12 cellular contexts compared by ENCODE assay signal in genomic region chr7:98754041-98754479, GRCh38.
DNase-seq lines count a peak whose midpoint lies in the region; ATAC-seq lines count a peak whose summit lies in the region.
"Had no signal": no experiment of that assay in that cellular context is flagged by ENCODE, and none has a peak within 500 bp of the region (broad histone marks: within the 10 kb centered on the region; RNA-seq: fewer than 3 reads in every experiment).

No MANE protein-coding gene starts in this region.

- DNase-seq in DMS 273 (lab: John Stamatoyannopoulos, UW; ENCODE audit: unreplicated experiment) (peak; percentile 96), OCI-M1 (lab: John Stamatoyannopoulos, UW) (peak; percentile 57), iPS-NIHi7 (ENCODE audit: extremely low spot score) (peak; percentile 46)
- DNase-seq in Jurkat, Clone E6-1 (ENCODE audit: low read depth, low spot score) = peak; percentile 17
- no peak for DNase-seq in stimulated activated CD4-positive, alpha-beta T cell treated with anti-CD3 and anti-CD28 coated beads, Interleukin-4, amount 100 ng/mL, for 4 hours
- DNase-seq in activated T-cell treated with anti-CD3 and anti-CD28 coated beads, Interleukin-2, amount 50 U/mL, for 48 hours = no peak
- DNase-seq: activated CD8-positive, alpha-beta memory T cell treated with anti-CD3 and anti-CD28 coated beads, Interleukin-2, amount 50 U/mL, for 4 hours; left colon; NCI-H187; T-helper 17 cell had no signal

- no peak overlapping the region for H3K4me3 ChIP-seq in Jurkat, Clone E6-1 (ENCODE audit: low read length)

- ATAC-seq in HG03571 (IDR thresholded peaks at IDR 0.05; ENCODE audit: unreplicated experiment) (no peak), HG02973 (IDR thresholded peaks at IDR 0.05; ENCODE audit: unreplicated experiment) (no peak)
- ATAC-seq: left colon, T-helper 17 cell had no signal

Comparison
In these comparisons a context has a peak if more than half of its experiments do, and no peak if none do; other contexts are left out.
1. DNase-seq: peak in DMS 273 (single experiment), Jurkat, Clone E6-1 (single experiment), OCI-M1 (single experiment) and iPS-NIHi7 (single experiment); none in stimulated activated CD4-positive, alpha-beta T cell treated with anti-CD3 and anti-CD28 coated beads, Interleukin-4, amount 100 ng/mL, for 4 hours (0 of 2) and activated T-cell treated with anti-CD3 and anti-CD28 coated beads, Interleukin-2, amount 50 U/mL, for 48 hours (0 of 2).